In genomic region chr10:123890246-123890645, GRCh38 we compare ENCODE assay signal across 16 cellular contexts. TPM values are rescaled to one million over a fixed set of nuclear protein-coding genes. Genes with fewer than 3 reads are reported as not detected.
DNase-seq lines count a peak whose midpoint lies in the region; ATAC-seq, FAIRE-seq and TF ChIP-seq lines count a peak whose summit lies in the region.
"Had no signal": no experiment of that assay in that cellular context is flagged by ENCODE, and none has a peak within 500 bp of the region (broad histone marks: within the 10 kb centered on the region; RNA-seq: fewer than 3 reads in every experiment).

No MANE protein-coding gene starts in this region.

- H3K27me3 ChIP-seq in GM23248 (replicated peaks; ENCODE audit: insufficient read depth) (peaks cover 3% of the 10 kb centered on the region; the same call in 1 of the 2 replicates), H1 (replicated peaks in 1 of 4; ENCODE audit: control insufficient read depth in 3 of 4, extremely low read depth in 1 of 4, insufficient read depth in 3 of 4, low read length in 3 of 4) (peaks cover 0 to 30% (median 19%) of the 10 kb centered on the region in 4 experiments; a peak in 5 of 7 replicates), suprapubic skin (peaks cover 16% of the 10 kb centered on the region)
- H3K27me3 ChIP-seq: BLaER1 had no signal

- TF ChIP-seq EP300 in H1 (IDR thresholded peaks at IDR 0.05; ENCODE audit: borderline replicate concordance in 1 of 2, low read depth in 2 of 2, low read length in 2 of 2) = no peak
- no peak for TF ChIP-seq EP300 in suprapubic skin (IDR thresholded peaks at IDR 0.05)

- no peak overlapping the region for H3K23ac ChIP-seq in H1 (ENCODE audit: insufficient read length)

- H3K79me1 ChIP-seq in H1 (ENCODE audit: low read depth, low read length) = no peaks in the 10 kb centered on the region

- CTCF ChIA-PET in H1 (lab: Charles Lee; ENCODE audit: partially characterized antibody) = interaction anchor here (0.7 to 2.1 kb wide), 8 partner anchors 15 to 227 kb away, joined by 3 to 9 read pairs (median 4); no protein-coding TSS in a partner anchor

- H4K20me1 ChIP-seq in GM23248 (ENCODE audit: insufficient read depth) (no peaks in the 10 kb centered on the region), H1 (replicated peaks in 1 of 2; ENCODE audit: control insufficient read depth in 1 of 2, insufficient read depth in 2 of 2, low read length in 2 of 2) (peaks cover 0 to 2% of the 10 kb centered on the region in 2 experiments)
- H4K20me1 ChIP-seq: BLaER1 had no signal

- H3K27ac ChIP-seq in GM23248 = no peak overlapping the region
- H3K27ac ChIP-seq in H1 (ENCODE audit: low read depth, low read length) = no peak overlapping the region
- H3K27ac ChIP-seq in mesodermal cell (ENCODE audit: low read depth, low read length, severe bottlenecking) = no peak overlapping the region
- peak overlapping the region; percentile 50 for H3K27ac ChIP-seq in suprapubic skin
- H3K27ac ChIP-seq: BLaER1, KMS-11, SJSA1 had no signal

- no peak overlapping the region for H4K5ac ChIP-seq in H1 (ENCODE audit: insufficient read length, low read depth, low read length)

- H3K18ac ChIP-seq in H1 (ENCODE audit: extremely low read depth, low read length) = no peak overlapping the region

- H3K14ac ChIP-seq in H1 (ENCODE audit: insufficient read length) = no peak overlapping the region

- H3K4me3 ChIP-seq in GM23248 = peak overlapping the region; percentile 68
- H3K4me3 ChIP-seq in H1 (ENCODE audit: extremely low read depth in 1 of 4, insufficient read depth in 2 of 4, low read depth in 3 of 4, low read length in 4 of 4) = 0 out of 8 replicates have a peak overlapping the region, but pooled peaks of 1 of the 4 experiments have one; percentile 82
- H3K4me3 ChIP-seq in mesodermal cell (ENCODE audit: extremely low read depth, insufficient read depth, low read length, poor library complexity, severe bottlenecking) = peak overlapping the region; percentile 49
- H3K4me3 ChIP-seq in suprapubic skin = peak overlapping the region; percentile 45
- H3K4me3 ChIP-seq: BLaER1, SJSA1 had no signal

- peaks cover 9% of the 10 kb centered on the region; the same call in 1 of the 2 replicates for H3K23me2 ChIP-seq in H1 (ENCODE audit: low read depth, low read length)

- POLR2A ChIA-PET in H1 (lab: Charles Lee; ENCODE audit: partially characterized antibody) = no interaction called here

- H3K79me2 ChIP-seq in GM23248 (ENCODE audit: insufficient read depth) (no peaks in the 10 kb centered on the region), H1 (ENCODE audit: control insufficient read depth in 1 of 2, insufficient read depth in 2 of 2, low read length in 2 of 2) (no peaks in the 10 kb centered on the region)

- in situ Hi-C loops in GM23248 (cut with MboI) = no loop called here

- H3K4me1 ChIP-seq in GM23248 (ENCODE audit: insufficient read depth) (no peaks in the 10 kb centered on the region), H1 (replicated peaks in 1 of 4; ENCODE audit: control insufficient read depth in 3 of 4, insufficient read depth in 4 of 4, low read length in 3 of 4) (peaks cover 0 to 7% (median 5%) of the 10 kb centered on the region in 4 experiments; a peak in 4 of 7 replicates), mesodermal cell (ENCODE audit: control insufficient read depth, insufficient read depth, low read length, poor library complexity, severe bottlenecking) (peaks cover 13% of the 10 kb centered on the region), suprapubic skin (peaks cover 20% of the 10 kb centered on the region)
- H3K4me1 ChIP-seq: BLaER1, SJSA1 had no signal

- no peak overlapping the region for H4K8ac ChIP-seq in H1 (ENCODE audit: extremely low read depth, insufficient read depth, low read length)

- TF ChIP-seq POLR2A in H1 (IDR thresholded peaks at IDR 0.05; ENCODE audit: control extremely low read depth in 1 of 2, low read depth in 2 of 2, low read length in 2 of 2) = no peak
- no peak for TF ChIP-seq POLR2A in suprapubic skin (IDR thresholded peaks at IDR 0.05)

- no peak for ATAC-seq in GM19328 (IDR thresholded peaks at IDR 0.05; ENCODE audit: unreplicated experiment)
- ATAC-seq: stimulated activated effector memory CD8-positive, alpha-beta T cell treated with anti-CD3 and anti-CD28 coated beads, Interleukin-12 subunit alpha, Interleukin-12 subunit beta, amount 100 ng/mL, for 72 hours had no signal

- peak overlapping the region; percentile 43 for H3K4me2 ChIP-seq in GM23248 (ENCODE audit: unreplicated experiment)
- H3K4me2 ChIP-seq in H1 (ENCODE audit: insufficient read depth in 1 of 2, low read depth in 2 of 2, low read length in 2 of 2) = peak overlapping the region; percentile 47 to 97; a peak in 1 of 4 replicates
- H3K4me2 ChIP-seq: BLaER1, KMS-11 had no signal

- FAIRE-seq in H1 (lab: Jason Lieb, UNC) = no peak

- no peak for TF ChIP-seq RAD21 in H1 (IDR thresholded peaks at IDR 0.05 in 1 of 2, conservative IDR thresholded peaks at IDR 0.05 in 1 of 2; ENCODE audit: low read depth in 2 of 2, low read length in 2 of 2)

- H2BK5ac ChIP-seq in H1 (ENCODE audit: low read depth, low read length) = no peak overlapping the region

- no peak overlapping the region for H2AK5ac ChIP-seq in H1 (ENCODE audit: low read depth, low read length)

- no peaks in the 10 kb centered on the region for H3F3A ChIP-seq in GM23248 (ENCODE audit: insufficient read depth)

- H2BK12ac ChIP-seq in H1 (ENCODE audit: low read depth, low read length) = no peak overlapping the region

- no peaks in the 10 kb centered on the region for H3K9me2 ChIP-seq in GM23248 (ENCODE audit: insufficient read depth)

- H4K91ac ChIP-seq in H1 (replicated peaks; ENCODE audit: insufficient read length, low read length) = no peak overlapping the region

- no peaks in the 10 kb centered on the region for H3K9me3 ChIP-seq in GM23248 (ENCODE audit: low read depth)
- H3K9me3 ChIP-seq in H1 (ENCODE audit: insufficient read depth in 2 of 2, low read depth in 1 of 2, low read length in 1 of 2) = no peaks in the 10 kb centered on the region; a peak in 1 of 4 replicates
- peaks cover 3% of the 10 kb centered on the region for H3K9me3 ChIP-seq in mesodermal cell (ENCODE audit: control insufficient read depth, low read length)
- H3K9me3 ChIP-seq in suprapubic skin = no peaks in the 10 kb centered on the region
- H3K9me3 ChIP-seq: BLaER1, SJSA1 had no signal

- TF ChIP-seq CTCF in H1 (IDR thresholded peaks at IDR 0.05; ENCODE audit: control extremely low read depth in 1 of 3, insufficient read depth in 1 of 3, low read depth in 1 of 3, low read length in 3 of 3) = no peak
- TF ChIP-seq CTCF in suprapubic skin (IDR thresholded peaks at IDR 0.05) = no peak

- H3K4ac ChIP-seq in H1 (replicated peaks; ENCODE audit: insufficient read length, low read depth, low read length) = no peak overlapping the region

- peak overlapping the region; percentile 61 for H3K9ac ChIP-seq in GM23248
- H3K9ac ChIP-seq in H1 (replicated peaks in 1 of 4; ENCODE audit: extremely low read depth in 1 of 4, low read depth in 3 of 4, low read length in 3 of 4) = no peak overlapping the region
- H3K9ac ChIP-seq: BLaER1, KMS-11 had no signal

- DNase-seq in GM23248 (peak; percentile 33), H1 (ENCODE audit: low read depth in 1 of 2, low spot score in 2 of 2) (no peak), suprapubic skin (ENCODE audit: low spot score in 2 of 2) (peak in 1 of 2 donors; percentile 45), NCI-H510A treated with DMSO at 0.1 percent for 48 hours (lab: John Stamatoyannopoulos, UW) (no peak), iPS-NIHi11 (ENCODE audit: low spot score) (no peak), COR-L47 (lab: John Stamatoyannopoulos, UW) (no peak)
- DNase-seq: activated CD4-positive, alpha-beta T cell treated with anti-CD3 and anti-CD28 coated beads, Interleukin-2, amount 50 U/mL, for 4 hours; amniotic stem cell; cortex of kidney; NCI-H1105 treated with DMSO at 0.1 percent for 48 hours had no signal

- H2AFZ ChIP-seq in GM23248 (peak overlapping the region; percentile 77), H1 (ENCODE audit: low read length) (no peak overlapping the region)

- H2BK120ac ChIP-seq in H1 (replicated peaks; ENCODE audit: low read depth, low read length) = no peak overlapping the region

- no peak overlapping the region for H2BK15ac ChIP-seq in H1 (ENCODE audit: low read length)

- no peak overlapping the region for H3K56ac ChIP-seq in H1 (replicated peaks; ENCODE audit: insufficient read length, low read depth, low read length)

- 39 to 42% methylated on average over 8 of the region's 8 CpGs for WGBS in GM23248 (ENCODE audit: low coverage in 1 of 2, low lambda C conversion rate in 2 of 2, missing lambda C conversion rate in 2 of 2), 2 experiments
- 93% methylated on average over 8 of the region's 8 CpGs; no CpG with 5 or more reads in 1 of the 2 experiments for WGBS in H1 (ENCODE audit: extremely low coverage in 1 of 2, insufficient coverage in 1 of 2, insufficient read length in 1 of 2, insufficient replicate concordance in 2 of 2, low coverage in 1 of 2, low lambda C conversion rate in 2 of 2, missing lambda C conversion rate in 1 of 2), 2 experiments
- WGBS in mesodermal cell (ENCODE audit: insufficient coverage in 2 of 2), 2 experiments = 87 to 91% methylated on average over 8 of the region's 8 CpGs
- WGBS in suprapubic skin = 65% methylated on average over 8 of the region's 8 CpGs

- no peak overlapping the region for H2BK20ac ChIP-seq in H1 (ENCODE audit: low read length)

- H3K36me3 ChIP-seq in GM23248 (ENCODE audit: low read depth) = no peaks in the 10 kb centered on the region
- no peaks in the 10 kb centered on the region for H3K36me3 ChIP-seq in H1 (ENCODE audit: control insufficient read depth in 2 of 4, insufficient read depth in 4 of 4, low read length in 3 of 4)
- H3K36me3 ChIP-seq in mesodermal cell (ENCODE audit: control insufficient read depth, insufficient read depth, low read length) = peaks cover 3% of the 10 kb centered on the region
- H3K36me3 ChIP-seq in suprapubic skin = no peaks in the 10 kb centered on the region
- H3K36me3 ChIP-seq: BLaER1, SJSA1 had no signal

TF ChIP-seq in H1, 55 proteins besides CTCF, POLR2A, EP300 and RAD21 (continues in another document):
- no peak for TF ChIP-seq CREB1 (IDR thresholded peaks at IDR 0.05)

RNA-seq across cellular contexts. Expression of gene CPXM2, which starts 1.4 kb away (rescaled TPM):
- total RNA-seq in GM23248 (2014; rRNA removed; shearing (Covaris generic)) = 19.8 and 21.2 TPM in 2 replicates
- polyA plus RNA-seq in GM23248 (2016; fragmentation: Nextera tagmentation; extraction: Ambion mirVana) = 14.2 and 14.8 TPM in 2 replicates
- 2.5 and 2.9 TPM in 2 replicates for total RNA-seq in H1 (2021; fragmentation: NEBNext Ultra II Directional; extraction: Animal tissue kit (Norgen Biotek cat#: 25700))
- polyA plus RNA-seq in H1 (2011; rRNA removed) = 2.3 and 2.4 TPM in 2 replicates
- 3.1 TPM for polyA plus RNA-seq in H1 (2011; cell fraction: cytosol; rRNA removed)
- polyA plus RNA-seq in H1 (2011; cell fraction: nucleus; rRNA removed) = 3.8 TPM
- polyA plus RNA-seq in H1 (2012, experiment 1 of 2) = 2.6 to 5.1 TPM (median 3.9 TPM) in 4 replicates
- 1.0 TPM for polyA plus RNA-seq in H1 (2012, experiment 2 of 2)
- 2.9 TPM for polyA plus RNA-seq in H1 (2013, experiment 1 of 2)
- polyA plus RNA-seq in H1 (2013, experiment 2 of 2) = 3.0 TPM
- 1.6 and 2.1 TPM in 2 replicates for polyA minus RNA-seq in H1 (2011; rRNA and poly(A)+ RNA removed)
- polyA minus RNA-seq in H1 (2011; cell fraction: cytosol; rRNA and poly(A)+ RNA removed) = 2.1 TPM
- polyA minus RNA-seq in H1 (2011; cell fraction: nucleus; rRNA and poly(A)+ RNA removed) = 5.0 TPM
- polyA plus RNA-seq in mesodermal cell (2013, experiment 1 of 2) = 13.4 TPM
- 12.5 TPM for polyA plus RNA-seq in mesodermal cell (2013, experiment 2 of 2)
- 1 to 10 TPM; 2.9 to 6.1 (median 3.7) TPM for total RNA-seq in suprapubic skin
- total RNA-seq: SJSA1 had no signal
